In the genomic region with DNA sequence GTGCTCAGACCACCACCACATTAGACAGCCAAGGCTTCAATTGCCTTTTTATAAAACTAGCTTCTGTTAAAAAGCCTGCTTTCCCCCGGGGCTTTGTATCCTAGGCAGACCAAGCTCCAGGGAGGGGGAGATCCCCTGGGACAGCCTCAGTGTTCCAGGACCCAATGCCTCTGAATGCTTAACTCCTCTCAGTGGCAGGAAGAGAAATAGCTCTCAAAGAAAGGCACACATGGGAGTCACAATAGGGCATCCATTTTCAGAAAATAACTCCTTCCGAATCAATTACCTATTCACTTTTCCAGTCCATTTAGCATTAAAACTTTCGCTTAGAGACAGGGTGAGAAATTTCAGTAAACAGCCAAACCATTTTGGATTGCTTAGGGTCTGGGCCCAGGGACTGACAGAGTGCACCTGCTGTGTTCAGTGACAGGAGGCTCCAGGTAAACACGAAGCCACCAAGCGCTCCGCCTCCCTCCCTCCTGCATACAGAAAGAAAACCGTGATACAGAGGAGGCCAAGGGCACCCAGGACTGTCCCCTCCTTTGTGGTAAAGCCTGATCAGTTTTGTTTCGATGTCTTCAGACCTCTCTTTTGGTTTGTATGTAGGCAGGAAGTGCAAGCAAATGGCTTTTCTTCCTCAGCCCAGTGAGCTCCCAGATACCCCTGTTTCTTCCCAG, we compare ENCODE assay signal across 15 cellular contexts.
DNase-seq lines count a peak whose midpoint lies in the region; ATAC-seq, FAIRE-seq and TF ChIP-seq lines count a peak whose summit lies in the region.
"Had no signal": no experiment of that assay in that cellular context is flagged by ENCODE, and none has a peak within 500 bp of the region (broad histone marks: within the 10 kb centered on the region; RNA-seq: fewer than 3 reads in every experiment).

No MANE protein-coding gene starts in this region.

- intact Hi-C loops in activated CD8-positive, alpha-beta T cell treated with anti-CD3 and anti-CD28 coated beads for 36 hours (cut with micrococcal nuclease): no loop called here
- intact Hi-C loops in K562 (cut with micrococcal nuclease): no loop called here

- H3K9ac ChIP-seq in K562 (ENCODE audit: insufficient read depth in 1 of 2, low read depth in 2 of 2, low read length in 2 of 2): no peak overlapping the region

- H3K27ac ChIP-seq in K562 (ENCODE audit: extremely low read depth, low read depth, low read length): no peak overlapping the region
- H3K27ac ChIP-seq: brain microvascular endothelial cell, left ventricle myocardium inferior, tibial nerve had no signal

- FAIRE-seq in K562 (lab: Jason Lieb, UNC) (no peak), GM19239 (lab: Jason Lieb, UNC) (no peak)
- FAIRE-seq: A204.1, endometrium had no signal

- no peaks in the 10 kb centered on the region for H3K27me3 Mint-ChIP-seq in activated CD8-positive, alpha-beta T cell treated with anti-CD3 and anti-CD28 coated beads for 36 hours
- peaks cover 3% of the 10 kb centered on the region for H3K27me3 Mint-ChIP-seq in activated CD8-positive, alpha-beta T cell treated with anti-CD3 and anti-CD28 coated beads, Interleukin-2, amount 10 ng/mL, durations not matched to agents 7 days and 5 days (ENCODE audit: low read depth)
- H3K27me3 Mint-ChIP-seq in stimulated activated naive B cell treated with anti-CD40 and anti-IgM and Interleukin-4, amounts not matched to agents 10 μg/mL and 1 μg/mL and 100 μg/mL, for 72 hours: peaks cover 6% of the 10 kb centered on the region in 2 donors
- H3K27me3 Mint-ChIP-seq: T-cell had no signal

- CTCF ChIA-PET in activated CD8-positive, alpha-beta T cell treated with anti-CD3 and anti-CD28 coated beads for 36 hours (lab: Charles Lee): interaction anchor here (1.0 to 1.4 kb wide), 3 partner anchors 11 to 73 kb away, joined by 3 to 5 read pairs (median 3); no protein-coding TSS in a partner anchor
- CTCF ChIA-PET in activated CD8-positive, alpha-beta T cell treated with anti-CD3 and anti-CD28 coated beads, Interleukin-2, amount 10 ng/mL, durations not matched to agents 7 days and 5 days (lab: Charles Lee): interaction anchor here (1.3 to 2.2 kb wide), 2 partner anchors 9 to 14 kb away, joined by 7 to 8 read pairs; no protein-coding TSS in a partner anchor
- CTCF ChIA-PET in K562 (lab: Yijun Ruan, JAX; ENCODE audit: low intra/inter-chr PET ratio): no interaction called here

- WGBS in K562 (ENCODE audit: insufficient coverage, low coverage, missing lambda C conversion rate): 2% methylated on average over 8 of the region's 8 CpGs

- DNase-seq in activated CD8-positive, alpha-beta T cell treated with anti-CD3 and anti-CD28 coated beads for 36 hours: no peak
- DNase-seq in activated CD8-positive, alpha-beta T cell treated with anti-CD3 and anti-CD28 coated beads, Interleukin-2, amount 10 ng/mL, durations not matched to agents 7 days and 5 days: no peak
- DNase-seq in NCI-H2107 (lab: John Stamatoyannopoulos, UW) (peak; percentile 46), K562 (ENCODE audit: extremely low read depth in 1 of 4, low spot score in 3 of 4) (no peak), GM19239 (ENCODE audit: insufficient read length, low spot score) (no peak)
- no peak for DNase-seq in stimulated activated naive B cell treated with anti-CD40 and anti-IgM and Interleukin-4, amounts not matched to agents 10 μg/mL and 1 μg/mL and 100 μg/mL, for 72 hours
- DNase-seq: activated CD4-positive, alpha-beta T cell treated with anti-CD3 and anti-CD28 coated beads, Interleukin-2, amount 50 U/mL, for 1 hour; brain microvascular endothelial cell; left ventricle myocardium inferior; T-cell had no signal

- no peaks in the 10 kb centered on the region for H3K9me1 ChIP-seq in K562 (ENCODE audit: control insufficient read depth, insufficient read depth, low read length)

- no peaks in the 10 kb centered on the region for H4K20me1 ChIP-seq in K562 (replicated peaks; ENCODE audit: control insufficient read depth, insufficient read depth, low read length)

- no TSS peak for BruUV-seq in K562 (replicated peaks; lab: Mats Ljungman, UMichigan)

- TF ChIP-seq RAD21 in K562 (CRISPR knock-in tag; conservative IDR thresholded peaks at IDR 0.05 in 1 of 2, IDR thresholded peaks at IDR 0.05 in 1 of 2): no peak

- H3K4me1 Mint-ChIP-seq in activated CD8-positive, alpha-beta T cell treated with anti-CD3 and anti-CD28 coated beads for 36 hours (ENCODE audit: low read depth): peaks cover 16% of the 10 kb centered on the region
- peaks cover 18% of the 10 kb centered on the region for H3K4me1 Mint-ChIP-seq in activated CD8-positive, alpha-beta T cell treated with anti-CD3 and anti-CD28 coated beads, Interleukin-2, amount 10 ng/mL, durations not matched to agents 7 days and 5 days (ENCODE audit: low read depth)
- peaks cover 4 to 6% of the 10 kb centered on the region in 2 donors for H3K4me1 Mint-ChIP-seq in stimulated activated naive B cell treated with anti-CD40 and anti-IgM and Interleukin-4, amounts not matched to agents 10 μg/mL and 1 μg/mL and 100 μg/mL, for 72 hours

- TF ChIP-seq CTCF in activated CD8-positive, alpha-beta T cell treated with anti-CD3 and anti-CD28 coated beads for 36 hours (IDR thresholded peaks at IDR 0.05): peak; percentile 13
- TF ChIP-seq CTCF in K562 (IDR thresholded peaks at IDR 0.05 in 2 of 3, conservative IDR thresholded peaks at IDR 0.05 in 1 of 3; ENCODE audit: insufficient read depth in 2 of 3, low read depth in 1 of 3, low read length in 3 of 3): no peak

- TF ChIP-seq EP300 in K562 (IDR thresholded peaks at IDR 0.05; ENCODE audit: low read length): no peak

- no peaks in the 10 kb centered on the region for H3K36me3 Mint-ChIP-seq in activated CD8-positive, alpha-beta T cell treated with anti-CD3 and anti-CD28 coated beads for 36 hours (ENCODE audit: low read depth)
- H3K36me3 Mint-ChIP-seq in activated CD8-positive, alpha-beta T cell treated with anti-CD3 and anti-CD28 coated beads, Interleukin-2, amount 10 ng/mL, durations not matched to agents 7 days and 5 days (ENCODE audit: low read depth): no peaks in the 10 kb centered on the region
- H3K36me3 Mint-ChIP-seq in stimulated activated naive B cell treated with anti-CD40 and anti-IgM and Interleukin-4, amounts not matched to agents 10 μg/mL and 1 μg/mL and 100 μg/mL, for 72 hours: no peaks in the 10 kb centered on the region
- H3K36me3 Mint-ChIP-seq: T-cell had no signal

- no peak overlapping the region for H3K27ac Mint-ChIP-seq in activated CD8-positive, alpha-beta T cell treated with anti-CD3 and anti-CD28 coated beads for 36 hours
- no peak overlapping the region for H3K27ac Mint-ChIP-seq in activated CD8-positive, alpha-beta T cell treated with anti-CD3 and anti-CD28 coated beads, Interleukin-2, amount 10 ng/mL, durations not matched to agents 7 days and 5 days
- no peak overlapping the region for H3K27ac Mint-ChIP-seq in stimulated activated naive B cell treated with anti-CD40 and anti-IgM and Interleukin-4, amounts not matched to agents 10 μg/mL and 1 μg/mL and 100 μg/mL, for 72 hours

- H3K36me3 ChIP-seq in K562 (ENCODE audit: control insufficient read depth, insufficient read depth, low read length): no peaks in the 10 kb centered on the region
- H3K36me3 ChIP-seq: brain microvascular endothelial cell, left ventricle myocardium inferior, tibial nerve had no signal

- H3K27me3 ChIP-seq in K562 (ENCODE audit: control insufficient read depth in 2 of 2, insufficient read depth in 2 of 2, low read length in 2 of 2): no peaks in the 10 kb centered on the region
- H3K27me3 ChIP-seq: brain microvascular endothelial cell, tibial nerve had no signal

- H3K4me1 ChIP-seq in K562 (replicated peaks in 1 of 2; ENCODE audit: control insufficient read depth in 2 of 2, insufficient read depth in 2 of 2, low read length in 2 of 2): no peaks in the 10 kb centered on the region
- H3K4me1 ChIP-seq: left ventricle myocardium inferior had no signal

- no peaks in the 10 kb centered on the region for H3K9me3 Mint-ChIP-seq in activated CD8-positive, alpha-beta T cell treated with anti-CD3 and anti-CD28 coated beads for 36 hours
- H3K9me3 Mint-ChIP-seq in activated CD8-positive, alpha-beta T cell treated with anti-CD3 and anti-CD28 coated beads, Interleukin-2, amount 10 ng/mL, durations not matched to agents 7 days and 5 days (ENCODE audit: insufficient read depth): no peaks in the 10 kb centered on the region
- no peaks in the 10 kb centered on the region for H3K9me3 Mint-ChIP-seq in stimulated activated naive B cell treated with anti-CD40 and anti-IgM and Interleukin-4, amounts not matched to agents 10 μg/mL and 1 μg/mL and 100 μg/mL, for 72 hours
- H3K9me3 Mint-ChIP-seq: T-cell had no signal

- no peak overlapping the region for H3K4me2 ChIP-seq in K562 (ENCODE audit: insufficient read depth, low read length)

- POLR2A ChIA-PET in activated CD8-positive, alpha-beta T cell treated with anti-CD3 and anti-CD28 coated beads for 36 hours (lab: Charles Lee): no interaction called here
- POLR2A ChIA-PET in activated CD8-positive, alpha-beta T cell treated with anti-CD3 and anti-CD28 coated beads, Interleukin-2, amount 10 ng/mL, durations not matched to agents 7 days and 5 days (lab: Charles Lee): no interaction called here
- POLR2A ChIA-PET in K562 (lab: Yijun Ruan, JAX): no interaction called here

- no peak overlapping the region for H3K4me3 Mint-ChIP-seq in activated CD8-positive, alpha-beta T cell treated with anti-CD3 and anti-CD28 coated beads for 36 hours
- H3K4me3 Mint-ChIP-seq in activated CD8-positive, alpha-beta T cell treated with anti-CD3 and anti-CD28 coated beads, Interleukin-2, amount 10 ng/mL, durations not matched to agents 7 days and 5 days: no peak overlapping the region
- no peak overlapping the region for H3K4me3 Mint-ChIP-seq in stimulated activated naive B cell treated with anti-CD40 and anti-IgM and Interleukin-4, amounts not matched to agents 10 μg/mL and 1 μg/mL and 100 μg/mL, for 72 hours
- H3K4me3 Mint-ChIP-seq: T-cell had no signal

- ATAC-seq in activated CD8-positive, alpha-beta T cell treated with anti-CD3 and anti-CD28 coated beads for 36 hours: no peak
- ATAC-seq in activated CD8-positive, alpha-beta T cell treated with anti-CD3 and anti-CD28 coated beads, Interleukin-2, amount 10 ng/mL, durations not matched to agents 7 days and 5 days: no peak
- ATAC-seq in K562 (peak; percentile 41), GM19351 (IDR thresholded peaks at IDR 0.05; ENCODE audit: unreplicated experiment) (no peak), HG02642 (IDR thresholded peaks at IDR 0.05; ENCODE audit: poor library complexity, unreplicated experiment) (no peak)
- no peak for ATAC-seq in stimulated activated naive B cell treated with anti-CD40 and anti-IgM and Interleukin-4, amounts not matched to agents 10 μg/mL and 1 μg/mL and 100 μg/mL, for 72 hours (replicated peaks)
- ATAC-seq: T-cell had no signal

- no peaks in the 10 kb centered on the region for H3K79me2 ChIP-seq in K562 (ENCODE audit: control insufficient read depth, insufficient read depth, low read length)

- in situ Hi-C loops in K562 (cut with MboI): no loop called here

- H3K9me3 ChIP-seq in K562 (replicated peaks; ENCODE audit: control insufficient read depth, insufficient read depth, low read depth, low read length): no peaks in the 10 kb centered on the region
- H3K9me3 ChIP-seq: left ventricle myocardium inferior, tibial nerve had no signal

- H3K4me3 ChIP-seq in K562: no peak overlapping the region
- H3K4me3 ChIP-seq: left ventricle myocardium inferior, tibial nerve had no signal

- TF ChIP-seq POLR2A in K562 (conservative IDR thresholded peaks at IDR 0.05): no peak

- H2AFZ ChIP-seq in K562 (ENCODE audit: low read depth, low read length): no peak overlapping the region
